Comparison of ENCODE assay signal across 19 cellular contexts in the genomic region with DNA sequence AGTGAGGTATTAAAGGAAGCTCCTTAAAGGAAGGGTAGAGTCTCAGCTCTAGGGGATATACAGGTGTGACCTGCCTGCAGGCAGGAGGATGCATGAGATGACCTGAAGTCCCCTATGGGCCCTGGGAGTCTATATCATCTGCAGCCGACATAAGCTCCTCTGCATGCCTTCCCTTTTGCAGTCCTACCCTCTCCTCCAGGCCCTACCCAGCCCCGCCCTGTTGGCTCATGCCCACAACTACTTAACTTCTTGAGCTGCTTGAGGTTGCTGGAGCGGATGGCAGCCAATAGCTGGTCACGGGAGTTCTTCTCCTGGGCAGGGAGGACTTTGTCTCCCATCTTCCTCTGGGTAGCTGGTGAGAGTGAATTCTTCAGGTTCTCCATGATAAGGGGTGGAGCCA. TPM values are rescaled to one million over a fixed set of nuclear protein-coding genes. Genes with fewer than 3 reads are reported as not detected.
DNase-seq lines count a peak whose midpoint lies in the region; ATAC-seq and TF ChIP-seq lines count a peak whose summit lies in the region.
"Had no signal": no experiment of that assay in that cellular context is flagged by ENCODE, and none has a peak within 500 bp of the region (broad histone marks: within the 10 kb centered on the region; RNA-seq: fewer than 3 reads in every experiment).

No MANE protein-coding gene starts in this region.

- intact Hi-C loops in A673 (cut with micrococcal nuclease; ENCODE audit: unreplicated experiment) (loop anchor here (10.0 kb wide), 1 partner anchor 236 kb away; no protein-coding TSS in a partner anchor), esophagus muscularis mucosa (cut with DNase I) (no loop called here), thyroid gland (cut with DNase I) (loop anchor here (10.0 kb wide), 1 partner anchor 216 kb away; no protein-coding TSS in a partner anchor)

- no peak overlapping the region for H4K8ac ChIP-seq in neuronal stem cell (ENCODE audit: low read depth, low read length)

- no peaks in the 10 kb centered on the region for H3K27me3 ChIP-seq in A673 (replicated peaks; ENCODE audit: insufficient read depth, low read depth, low read length, poor library complexity)
- no peaks in the 10 kb centered on the region for H3K27me3 ChIP-seq in esophagus muscularis mucosa
- H3K27me3 ChIP-seq in neuronal stem cell (ENCODE audit: control insufficient read depth in 3 of 3, insufficient read depth in 3 of 3, low read depth in 1 of 3, low read length in 3 of 3), result peaks cover 0 to 19% (median 1%) of the 10 kb centered on the region in 3 experiments
- no peaks in the 10 kb centered on the region for H3K27me3 ChIP-seq in thyroid gland

- no peak overlapping the region for H3K9ac ChIP-seq in neuronal stem cell (ENCODE audit: low read depth, low read length, poor library complexity)

- H3K9me3 Mint-ChIP-seq in activated T-helper 17 cell treated with anti-CD3 and anti-CD28 coated beads, Interleukin-2, amount 50 U/mL, for 72 hours, result no peaks in the 10 kb centered on the region

- peaks cover 6% of the 10 kb centered on the region for H3K4me1 Mint-ChIP-seq in activated T-helper 17 cell treated with anti-CD3 and anti-CD28 coated beads, Interleukin-2, amount 50 U/mL, for 72 hours

- H3K36me3 ChIP-seq in A673 (ENCODE audit: insufficient read depth, low read length, poor library complexity, severe bottlenecking) (no peaks in the 10 kb centered on the region), esophagus muscularis mucosa (peaks cover 8 to 41% (median 23%) of the 10 kb centered on the region in 4 donors), neuronal stem cell (replicated peaks in 1 of 2; ENCODE audit: control insufficient read depth in 2 of 2, insufficient read depth in 2 of 2, low read length in 2 of 2) (no peaks in the 10 kb centered on the region), thyroid gland (no peaks in the 10 kb centered on the region)

- ATAC-seq in HG03159 (IDR thresholded peaks at IDR 0.05; ENCODE audit: unreplicated experiment) (no peak), GM21737 (IDR thresholded peaks at IDR 0.05; ENCODE audit: unreplicated experiment) (no peak)
- ATAC-seq in activated T-helper 17 cell treated with anti-CD3 and anti-CD28 coated beads, Interleukin-2, amount 50 U/mL, for 72 hours (replicated peaks), result no peak

- TF ChIP-seq CTCF in A673 (conservative IDR thresholded peaks at IDR 0.05; ENCODE audit: low read depth, low read length) (no peak), esophagus muscularis mucosa (IDR thresholded peaks at IDR 0.05) (no peak), thyroid gland (IDR thresholded peaks at IDR 0.05) (no peak), GM13976 (IDR thresholded peaks at IDR 0.05; ENCODE audit: borderline replicate concordance, control extremely low read depth, extremely low read depth, insufficient read depth, missing control alignments) (no peak)

- CTCF ChIA-PET in A673 (lab: Charles Lee), result interaction anchor here (0.5 to 0.6 kb wide), 2 partner anchors 41 to 301 kb away, joined by 4 to 5 read pairs; no protein-coding TSS in a partner anchor

- H3K4me3 Mint-ChIP-seq in activated T-helper 17 cell treated with anti-CD3 and anti-CD28 coated beads, Interleukin-2, amount 50 U/mL, for 72 hours, result no peak overlapping the region

- H3K18ac ChIP-seq in neuronal stem cell (ENCODE audit: low read length), result no peak overlapping the region

- no peak overlapping the region for H2BK12ac ChIP-seq in neuronal stem cell (ENCODE audit: low read length)

- no peak overlapping the region for H3K4me3 ChIP-seq in A673 (ENCODE audit: low read depth, low read length, poor library complexity, severe bottlenecking)
- H3K4me3 ChIP-seq in esophagus muscularis mucosa, result no peak overlapping the region
- H3K4me3 ChIP-seq in neuronal stem cell (ENCODE audit: low read length in 2 of 2), result no peak overlapping the region
- H3K4me3 ChIP-seq in thyroid gland (replicated peaks in 1 of 3), result no peak overlapping the region

- in situ Hi-C loops in GM13976 (cut with MboI; ENCODE audit: low sequenced_read_pairs, unreplicated experiment), result loop anchor here (5.0 to 25.0 kb wide), 2 partner anchors 73 to 213 kb away; partner anchors contain the start of gene GPR37L1

- H2BK15ac ChIP-seq in neuronal stem cell (ENCODE audit: low read length), result no peak overlapping the region

- BruUV-seq in A673 (replicated peaks; lab: Mats Ljungman, UMichigan), result no TSS peak

- 50% methylated on average over 3 of the region's 4 CpGs for WGBS in esophagus muscularis mucosa
- WGBS in neuronal stem cell (ENCODE audit: extremely low coverage in 2 of 2, insufficient read length in 2 of 2, insufficient replicate concordance in 1 of 2), 2 donors, result no CpG with 5 or more reads among the region's 4 CpGs
- 29 to 30% methylated on average over 3 to 4 of the region's 4 CpGs for WGBS in thyroid gland, 2 donors

- H3K23ac ChIP-seq in neuronal stem cell (ENCODE audit: low read depth, low read length, poor library complexity), result no peak overlapping the region

- H3K27ac ChIP-seq in A673 (ENCODE audit: low read depth, low read length, poor library complexity, severe bottlenecking) (no peak overlapping the region), esophagus muscularis mucosa (replicated peaks in 1 of 4) (peak overlapping the region; percentile 89 to 95 (median 92)), neuronal stem cell (replicated peaks; ENCODE audit: low read length) (no peak overlapping the region), thyroid gland (peak overlapping the region in 2 of 3 donors; percentile 84 to 96)

- no peak for TF ChIP-seq EP300 in esophagus muscularis mucosa (IDR thresholded peaks at IDR 0.05)

- H3K27ac Mint-ChIP-seq in activated T-helper 17 cell treated with anti-CD3 and anti-CD28 coated beads, Interleukin-2, amount 50 U/mL, for 72 hours, result no peak overlapping the region
- H3K27ac Mint-ChIP-seq: CD14-positive monocyte had no signal

- no peaks in the 10 kb centered on the region for H3K4me1 ChIP-seq in A673 (ENCODE audit: insufficient read depth, low read length, poor library complexity, severe bottlenecking)
- peaks cover 28 to 99% (median 98%) of the 10 kb centered on the region in 4 donors for H3K4me1 ChIP-seq in esophagus muscularis mucosa
- H3K4me1 ChIP-seq in neuronal stem cell (ENCODE audit: control insufficient read depth in 2 of 2, insufficient read depth in 1 of 2, low read depth in 1 of 2, low read length in 2 of 2), result peaks cover 6 to 7% of the 10 kb centered on the region in 2 donors
- H3K4me1 ChIP-seq in thyroid gland, result peaks cover 44 to 52% of the 10 kb centered on the region in 2 donors
- H3K4me1 ChIP-seq: Caco-2 had no signal

- peak overlapping the region; percentile 33 for H2AK5ac ChIP-seq in neuronal stem cell (ENCODE audit: low read depth, low read length)

- no peak overlapping the region for H3K4me2 ChIP-seq in neuronal stem cell (ENCODE audit: insufficient read depth, low read length, poor library complexity, severe bottlenecking)

- TF ChIP-seq POLR2A in esophagus muscularis mucosa (IDR thresholded peaks at IDR 0.05; ENCODE audit: low read depth) (no peak), thyroid gland (IDR thresholded peaks at IDR 0.05) (peak in 1 of 2 donors; percentile 14)

- H3K36me3 Mint-ChIP-seq in activated T-helper 17 cell treated with anti-CD3 and anti-CD28 coated beads, Interleukin-2, amount 50 U/mL, for 72 hours (ENCODE audit: low read depth), result no peaks in the 10 kb centered on the region
- H3K36me3 Mint-ChIP-seq: CD14-positive monocyte had no signal

- no peaks in the 10 kb centered on the region for H3K79me1 ChIP-seq in neuronal stem cell (ENCODE audit: low read depth, low read length)

- POLR2A ChIA-PET in A673 (lab: Charles Lee; ENCODE audit: low non-redundant PET), result no interaction called here

- H4K91ac ChIP-seq in neuronal stem cell (ENCODE audit: low read depth, low read length, poor library complexity), result no peak overlapping the region

- DNase-seq in A673 (ENCODE audit: low spot score), result peak; percentile 36
- no peak for DNase-seq in esophagus muscularis mucosa (ENCODE audit: extremely low spot score)
- no peak for DNase-seq in neuronal stem cell (ENCODE audit: low spot score)
- peak; percentile 95 to 97 for DNase-seq in thyroid gland
- no peak for DNase-seq in GM13976 (ENCODE audit: low spot score)
- DNase-seq: Caco-2, DMS79, IMR-90, Kasumi-1, NCI-H226, NCI-H526 treated with DMSO at 0.1 percent for 48 hours, RPMI8226 had no signal

- H3K9me3 ChIP-seq in A673 (ENCODE audit: low read depth, low read length, poor library complexity, severe bottlenecking), result no peaks in the 10 kb centered on the region
- H3K9me3 ChIP-seq in esophagus muscularis mucosa, result no peaks in the 10 kb centered on the region
- no peaks in the 10 kb centered on the region for H3K9me3 ChIP-seq in neuronal stem cell (replicated peaks in 1 of 2; ENCODE audit: control insufficient read depth in 2 of 2, insufficient read depth in 1 of 2, low read depth in 1 of 2, low read length in 2 of 2)
- no peaks in the 10 kb centered on the region for H3K9me3 ChIP-seq in thyroid gland
- H3K9me3 ChIP-seq: Caco-2 had no signal

- no peak overlapping the region for H3K14ac ChIP-seq in neuronal stem cell (ENCODE audit: low read length)

- H2AFZ ChIP-seq in neuronal stem cell (ENCODE audit: low read length), result no peak overlapping the region

- no peak overlapping the region for H3K4ac ChIP-seq in neuronal stem cell (ENCODE audit: low read length)

- H2BK5ac ChIP-seq in neuronal stem cell (ENCODE audit: low read length), result no peak overlapping the region

- no peak overlapping the region for H2BK120ac ChIP-seq in neuronal stem cell (ENCODE audit: low read depth, low read length)

- peaks cover 5% of the 10 kb centered on the region for H3K27me3 Mint-ChIP-seq in activated T-helper 17 cell treated with anti-CD3 and anti-CD28 coated beads, Interleukin-2, amount 50 U/mL, for 72 hours

RNA-seq across cellular contexts. Expression of gene SHISA4, which starts 10.3 kb away (rescaled TPM):
- 1.2 and 2.6 TPM in 2 replicates for total RNA-seq in A673 (2021)
- total RNA-seq in esophagus muscularis mucosa, result 10 to 100 TPM; 20.3 to 31.0 (median 28.5) TPM
- polyA plus RNA-seq in neuronal stem cell (2013, experiment 1 of 2), result 10.6 TPM
- polyA plus RNA-seq in neuronal stem cell (2013, experiment 2 of 2), result 11.6 TPM
- total RNA-seq in thyroid gland, result 10 to 100 TPM; 28.8 to 60.3 (median 50.3) TPM
- 1 to 10 TPM in 1 of 2 donors, under 1 TPM in 1; 0.69 to 1.6 TPM for total RNA-seq in activated T-helper 17 cell treated with anti-CD3 and anti-CD28 coated beads, Interleukin-2, amount 50 U/mL, for 72 hours
- total RNA-seq: OCI-LY7 had no signal

RNA-seq across cellular contexts. Expression of gene LMOD1, which starts 47.4 kb away (rescaled TPM):
- 0.20 TPM in 1 of 2 replicates, not detected in the other for total RNA-seq in A673 (2021)
- total RNA-seq in esophagus muscularis mucosa, result 1,000 to 10,000 TPM; 1,021 to 1,618 (median 1,290) TPM
- polyA plus RNA-seq in neuronal stem cell (2013, experiment 1 of 2), result 1.2 TPM
- polyA plus RNA-seq in neuronal stem cell (2013, experiment 2 of 2), result 1.2 TPM
- 10 to 100 TPM; 30.6 to 50.0 (median 35.9) TPM for total RNA-seq in thyroid gland
- total RNA-seq in activated T-helper 17 cell treated with anti-CD3 and anti-CD28 coated beads, Interleukin-2, amount 50 U/mL, for 72 hours, result not detected
- total RNA-seq: A172, HT-29, OCI-LY7 had no signal
- polyA plus RNA-seq: CD14-positive monocyte had no signal

RNA-seq across cellular contexts. Expression of gene TIMM17A, which starts 56.3 kb away (rescaled TPM):
- total RNA-seq in A673 (2021) (111 and 112 TPM in 2 replicates), esophagus muscularis mucosa (10 to 100 TPM; 30.7 to 46.1 (median 32.4) TPM), thyroid gland (10 to 100 TPM; 34.7 to 46.8 (median 40.1) TPM)
- polyA plus RNA-seq in neuronal stem cell (2013, experiment 1 of 2), result 29.4 TPM
- 29.5 TPM for polyA plus RNA-seq in neuronal stem cell (2013, experiment 2 of 2)
- 10 to 100 TPM; 40.5 to 93.4 TPM for total RNA-seq in activated T-helper 17 cell treated with anti-CD3 and anti-CD28 coated beads, Interleukin-2, amount 50 U/mL, for 72 hours

Comparison
In these comparisons a context has a peak if more than half of its experiments do, and no peak if none do; other contexts are left out.
1. DNase-seq: peak in A673 (single experiment) and thyroid gland (2 of 2); none in esophagus muscularis mucosa (single experiment), neuronal stem cell (single experiment) and GM13976 (single experiment).
2. H3K27ac ChIP-seq: peak in esophagus muscularis mucosa (4 of 4) and thyroid gland (2 of 3); none in A673 (single experiment) and neuronal stem cell (single experiment).
3. RNA of gene LMOD1, which starts 47.4 kb away (total RNA-seq): 1,021 to 1,618 TPM in esophagus muscularis mucosa and 30.6 to 50.0 TPM in thyroid gland; 0.20 TPM in A673 and not detected in activated T-helper 17 cell treated with anti-CD3 and anti-CD28 coated beads, Interleukin-2, amount 50 U/mL, for 72 hours; every median in the first group is over 10 times any median in the second.